In genomic region chr7:19919156-19920085, GRCh38 we compare ENCODE assay signal across 19 cellular contexts.
A peak's percentile ranks its signal among the peaks of the same experiment; 100 is the strongest.
DNase-seq lines count a peak whose midpoint lies in the region; ATAC-seq and TF ChIP-seq lines count a peak whose summit lies in the region.
"Had no signal": no experiment of that assay in that cellular context is flagged by ENCODE, and none has a peak within 500 bp of the region (broad histone marks: within the 10 kb centered on the region; RNA-seq: fewer than 3 reads in every experiment).

No MANE protein-coding gene starts in this region.

- no peak overlapping the region for H2BK5ac ChIP-seq in mesenchymal stem cell (ENCODE audit: low read depth, low read length, poor library complexity, severe bottlenecking)

- no peak overlapping the region for H4K91ac ChIP-seq in mesenchymal stem cell (ENCODE audit: low read length)

- 82% methylated on average over 5 of the region's 9 CpGs for WGBS in mesenchymal stem cell

- H3K27ac ChIP-seq in mesenchymal stem cell (ENCODE audit: low read length, poor library complexity, severe bottlenecking) = peak overlapping the region; percentile 78
- no peak overlapping the region for H3K27ac ChIP-seq in CD4-positive, alpha-beta T cell (ENCODE audit: low read depth, low read length)
- H3K27ac ChIP-seq: vagina had no signal

- H3K4me3 ChIP-seq in choroid plexus epithelial cell (ENCODE audit: low read depth, low read length) (no peak overlapping the region), mesenchymal stem cell (ENCODE audit: insufficient read depth in 1 of 2, low read depth in 1 of 2, low read length in 2 of 2) (no peak overlapping the region)
- H3K4me3 ChIP-seq: vagina had no signal

- no peak overlapping the region for H2AK5ac ChIP-seq in mesenchymal stem cell (ENCODE audit: low read length, severe bottlenecking)

- H3K4ac ChIP-seq in mesenchymal stem cell (ENCODE audit: low read depth in 1 of 2, low read length in 2 of 2) = no peak overlapping the region

- H3K36me3 Mint-ChIP-seq in CD4-positive, alpha-beta T cell (ENCODE audit: low read depth) = no peaks in the 10 kb centered on the region

- intact Hi-C loops in CD4-positive, alpha-beta T cell (cut with DNase I, micrococcal nuclease) = no loop called here

- no peak overlapping the region for H3K23ac ChIP-seq in mesenchymal stem cell (ENCODE audit: low read length in 2 of 2)

- no peak for TF ChIP-seq CTCF in choroid plexus epithelial cell (conservative IDR thresholded peaks at IDR 0.05; ENCODE audit: low read depth, low read length)
- TF ChIP-seq CTCF in CD4-positive, alpha-beta T cell (IDR thresholded peaks at IDR 0.05) = no peak

- H3K9me3 Mint-ChIP-seq in CD4-positive, alpha-beta T cell = no peaks in the 10 kb centered on the region
- H3K9me3 Mint-ChIP-seq: activated T-helper 2 cell treated with anti-CD3 and anti-CD28 coated beads, Interferon-gamma antibody, Interleukin-2, Interleukin-4, amounts not matched to agents 10 μg/mL and 5 μg/mL and 100 μg/mL, durations not matched to agents 14 hours and 24 hours and 36 hours had no signal

- H3K14ac ChIP-seq in mesenchymal stem cell (ENCODE audit: low read length in 2 of 2) = no peak overlapping the region

- H3K27ac Mint-ChIP-seq in CD4-positive, alpha-beta T cell = no peak overlapping the region
- H3K27ac Mint-ChIP-seq: activated T-helper 2 cell treated with anti-CD3 and anti-CD28 coated beads, Interferon-gamma antibody, Interleukin-2, Interleukin-4, amounts not matched to agents 10 μg/mL and 5 μg/mL and 100 μg/mL, durations not matched to agents 14 hours and 24 hours and 36 hours; stimulated activated naive CD8-positive, alpha-beta T cell treated with anti-CD3 and anti-CD28 coated beads, Interleukin-15, Interleukin-2, amounts not matched to agents 100 ng/mL and 50 ng/mL, for 24 hours had no signal

- H3K4me2 ChIP-seq in mesenchymal stem cell (ENCODE audit: low read length, poor library complexity, severe bottlenecking) = no peak overlapping the region

- H3K4me1 Mint-ChIP-seq in CD4-positive, alpha-beta T cell (ENCODE audit: low read depth) = no peaks in the 10 kb centered on the region

- CTCF ChIA-PET in CD4-positive, alpha-beta T cell (lab: Charles Lee) = no interaction called here

- H2AFZ ChIP-seq in mesenchymal stem cell (ENCODE audit: low read depth, low read length) = no peak overlapping the region

- H2BK12ac ChIP-seq in mesenchymal stem cell (ENCODE audit: low read length in 2 of 2) = no peak overlapping the region

- H3K9ac ChIP-seq in mesenchymal stem cell (ENCODE audit: low read length) = no peak overlapping the region

- H3K79me1 ChIP-seq in mesenchymal stem cell (replicated peaks; ENCODE audit: low read length, poor library complexity, severe bottlenecking) = no peaks in the 10 kb centered on the region

- no peaks in the 10 kb centered on the region for H3K27me3 Mint-ChIP-seq in CD4-positive, alpha-beta T cell
- H3K27me3 Mint-ChIP-seq: stimulated activated naive CD8-positive, alpha-beta T cell treated with anti-CD3 and anti-CD28 coated beads, Interleukin-15, Interleukin-2, amounts not matched to agents 100 ng/mL and 50 ng/mL, for 24 hours had no signal

- no peaks in the 10 kb centered on the region for H3K27me3 ChIP-seq in mesenchymal stem cell (ENCODE audit: control insufficient read depth in 1 of 2, insufficient read depth in 1 of 2, low read length in 2 of 2)
- H3K27me3 ChIP-seq in CD4-positive, alpha-beta T cell (ENCODE audit: control insufficient read depth, insufficient read depth, low read length) = no peaks in the 10 kb centered on the region
- H3K27me3 ChIP-seq: vagina had no signal

- no peak overlapping the region for H3K4me3 Mint-ChIP-seq in CD4-positive, alpha-beta T cell
- H3K4me3 Mint-ChIP-seq: stimulated activated naive CD8-positive, alpha-beta T cell treated with anti-CD3 and anti-CD28 coated beads, Interleukin-15, Interleukin-2, amounts not matched to agents 100 ng/mL and 50 ng/mL, for 24 hours had no signal

- H4K8ac ChIP-seq in mesenchymal stem cell (ENCODE audit: low read length) = no peak overlapping the region

- POLR2A ChIA-PET in CD4-positive, alpha-beta T cell (lab: Charles Lee) = no interaction called here

- no peak overlapping the region for H3K18ac ChIP-seq in mesenchymal stem cell (ENCODE audit: low read depth in 1 of 2, low read length in 2 of 2)

- H3K4me1 ChIP-seq in mesenchymal stem cell (ENCODE audit: control insufficient read depth, insufficient read depth, low read depth, low read length) = peaks cover 1% of the 10 kb centered on the region
- H3K4me1 ChIP-seq: vagina had no signal

- DNase-seq in EL = peak; percentile 38
- peak; percentile 31 for DNase-seq in NCI-H2227 (lab: John Stamatoyannopoulos, UW; ENCODE audit: unreplicated experiment)
- DNase-seq in choroid plexus epithelial cell (ENCODE audit: low read depth) = peak; percentile 60
- DNase-seq in mesenchymal stem cell = no peak
- no peak for DNase-seq in CD4-positive, alpha-beta T cell
- DNase-seq in T1000 (lab: John Stamatoyannopoulos, UW) = no peak
- DNase-seq: aorta; DMS79; midbrain; NCI-H345; nucleus accumbens; stimulated activated CD4-positive, alpha-beta T cell treated with anti-CD3 and anti-CD28 coated beads, Interleukin-12 subunit alpha, Interleukin-12 subunit beta, amount 100 ng/mL, for 4 hours; SW 1271 had no signal

- no peaks in the 10 kb centered on the region for H3K36me3 ChIP-seq in mesenchymal stem cell (ENCODE audit: control insufficient read depth in 1 of 2, insufficient read depth in 2 of 2, low read depth in 1 of 2, low read length in 2 of 2)
- H3K36me3 ChIP-seq: vagina had no signal

- ATAC-seq in CD4-positive, alpha-beta T cell (ENCODE audit: poor library complexity) = no peak
- no peak for ATAC-seq in GM21390 (IDR thresholded peaks at IDR 0.05; ENCODE audit: unreplicated experiment)
- ATAC-seq in GM19452 (IDR thresholded peaks at IDR 0.05; ENCODE audit: unreplicated experiment) = no peak
- ATAC-seq: HCT116 had no signal

- H2BK120ac ChIP-seq in mesenchymal stem cell (ENCODE audit: low read depth, low read length) = no peak overlapping the region

- no peaks in the 10 kb centered on the region for H3K9me3 ChIP-seq in mesenchymal stem cell (ENCODE audit: control insufficient read depth, low read length)
- no peaks in the 10 kb centered on the region for H3K9me3 ChIP-seq in CD4-positive, alpha-beta T cell (ENCODE audit: control insufficient read depth, low read length)
- H3K9me3 ChIP-seq: vagina had no signal

- no peak overlapping the region for H2BK15ac ChIP-seq in mesenchymal stem cell (ENCODE audit: low read depth, poor library complexity, severe bottlenecking)

Comparison
In these comparisons a context has a peak if more than half of its experiments do, and no peak if none do; other contexts are left out.
1. DNase-seq: peak in EL (single experiment), NCI-H2227 (single experiment) and choroid plexus epithelial cell (single experiment); none in mesenchymal stem cell (single experiment), CD4-positive, alpha-beta T cell (0 of 10) and T1000 (single experiment).